Comparison of ENCODE assay signal across 23 cellular contexts in genomic region chr7:132416395-132416794, GRCh38.
A peak's percentile ranks its signal among the peaks of the same experiment; 100 is the strongest.
DNase-seq lines count a peak whose midpoint lies in the region; ATAC-seq and TF ChIP-seq lines count a peak whose summit lies in the region.
"Had no signal": no experiment of that assay in that cellular context is flagged by ENCODE, and none has a peak within 500 bp of the region (broad histone marks: within the 10 kb centered on the region; RNA-seq: fewer than 3 reads in every experiment).

No MANE protein-coding gene starts in this region.

- WGBS in heart left ventricle, 4 donors, result 71 to 89% (median 86%) methylated on average over 2 of the region's 2 CpGs
- WGBS in hepatocyte (ENCODE audit: low lambda C conversion rate, missing lambda C conversion rate), result 86% methylated on average over 2 of the region's 2 CpGs

- DNase-seq in cardiac muscle cell (ENCODE audit: low read depth in 1 of 2, low spot score in 1 of 2), result no peak
- DNase-seq in heart left ventricle, result no peak
- DNase-seq in hepatocyte (ENCODE audit: low spot score), result no peak
- peak; percentile 37 for DNase-seq in posterior vena cava (ENCODE audit: low spot score)
- DNase-seq in activated naive CD8-positive, alpha-beta T cell treated with anti-CD3 and anti-CD28 coated beads for 36 hours, result no peak
- DNase-seq in NCI-H1417 treated with DMSO at 0.1 percent for 48 hours (lab: John Stamatoyannopoulos, UW), result no peak
- DNase-seq in activated naive CD4-positive, alpha-beta T cell treated with Interleukin-2 at 50 U/mL for 16 hours, result no peak
- DNase-seq: AML-193; CD4-positive, alpha-beta T cell; CD8-positive, alpha-beta T cell; DMS 273 treated with DMSO at 0.1 percent for 48 hours; DMS153; DMS53; DMS79; DND-41; EL; GDM1 had no signal

- H3K27ac ChIP-seq in cardiac muscle cell (peak overlapping the region; percentile 14), heart left ventricle (no peak overlapping the region), hepatocyte (peak overlapping the region; percentile 65)
- H3K27ac ChIP-seq: 22Rv1; A549; BLaER1 treated with 17β-estradiol and CSF1 and Interleukin-3, amounts not matched to agents 10 nM and 100 nM; C4-2B had no signal

- H3K4me2 ChIP-seq in hepatocyte, result no peak overlapping the region
- H3K4me2 ChIP-seq: A549; BLaER1 treated with 17β-estradiol and CSF1 and Interleukin-3, amounts not matched to agents 10 nM and 100 nM had no signal

- no peak for TF ChIP-seq POLR2A in heart left ventricle (IDR thresholded peaks at IDR 0.05)

- H3K4me3 ChIP-seq in cardiac muscle cell (no peak overlapping the region), heart left ventricle (no peak overlapping the region), hepatocyte (no peak overlapping the region)
- H3K4me3 ChIP-seq: A549; BLaER1 treated with 17β-estradiol and CSF1 and Interleukin-3, amounts not matched to agents 10 nM and 100 nM; GM12878 had no signal

- H3K27me3 Mint-ChIP-seq in activated naive CD8-positive, alpha-beta T cell treated with anti-CD3 and anti-CD28 coated beads for 36 hours, result no peaks in the 10 kb centered on the region
- H3K27me3 Mint-ChIP-seq: B cell; CD4-positive, alpha-beta T cell had no signal

- H4K20me1 ChIP-seq in hepatocyte (ENCODE audit: insufficient read depth, poor library complexity, severe bottlenecking), result no peaks in the 10 kb centered on the region
- H4K20me1 ChIP-seq: BLaER1 treated with 17β-estradiol and CSF1 and Interleukin-3, amounts not matched to agents 10 nM and 100 nM had no signal

- H3K4me3 Mint-ChIP-seq in activated naive CD8-positive, alpha-beta T cell treated with anti-CD3 and anti-CD28 coated beads for 36 hours, result no peak overlapping the region
- H3K4me3 Mint-ChIP-seq: B cell; CD4-positive, alpha-beta T cell; CD8-positive, alpha-beta T cell had no signal

- peaks cover 6% of the 10 kb centered on the region for H3K9me3 Mint-ChIP-seq in activated naive CD8-positive, alpha-beta T cell treated with anti-CD3 and anti-CD28 coated beads for 36 hours

- no peaks in the 10 kb centered on the region for H3K9me2 ChIP-seq in hepatocyte (replicated peaks; ENCODE audit: insufficient read depth)

- no peaks in the 10 kb centered on the region for H3K27me3 ChIP-seq in cardiac muscle cell
- H3K27me3 ChIP-seq in heart left ventricle, result no peaks in the 10 kb centered on the region
- H3K27me3 ChIP-seq in hepatocyte, result no peaks in the 10 kb centered on the region
- H3K27me3 ChIP-seq: BLaER1 treated with 17β-estradiol and CSF1 and Interleukin-3, amounts not matched to agents 10 nM and 100 nM had no signal

- intact Hi-C loops in heart left ventricle (cut with DNase I), result no loop called here
- intact Hi-C loops in posterior vena cava (cut with DNase I), result no loop called here

- TF ChIP-seq CTCF in cardiac muscle cell (IDR thresholded peaks at IDR 0.05; ENCODE audit: low read depth, low read length), result no peak
- TF ChIP-seq CTCF in heart left ventricle (IDR thresholded peaks at IDR 0.05), result no peak
- no peak for TF ChIP-seq CTCF in hepatocyte (IDR thresholded peaks at IDR 0.05; ENCODE audit: poor library complexity)

- H3K79me2 ChIP-seq in hepatocyte, result no peaks in the 10 kb centered on the region

- H3K36me3 ChIP-seq in cardiac muscle cell (no peaks in the 10 kb centered on the region), heart left ventricle (no peaks in the 10 kb centered on the region), hepatocyte (replicated peaks; ENCODE audit: insufficient read depth, low read depth) (no peaks in the 10 kb centered on the region)
- H3K36me3 ChIP-seq: BLaER1 treated with 17β-estradiol and CSF1 and Interleukin-3, amounts not matched to agents 10 nM and 100 nM had no signal

- H3K9me3 ChIP-seq in cardiac muscle cell (ENCODE audit: low read depth) (no peaks in the 10 kb centered on the region), heart left ventricle (peaks cover 0 to 5% (median 0%) of the 10 kb centered on the region in 12 donors), hepatocyte (ENCODE audit: low read depth) (no peaks in the 10 kb centered on the region)
- H3K9me3 ChIP-seq: A549 had no signal

- H2AFZ ChIP-seq in hepatocyte, result no peak overlapping the region

- H3K27ac Mint-ChIP-seq in activated naive CD8-positive, alpha-beta T cell treated with anti-CD3 and anti-CD28 coated beads for 36 hours, result no peak overlapping the region
- H3K27ac Mint-ChIP-seq: B cell; CD4-positive, alpha-beta T cell; CD8-positive, alpha-beta T cell had no signal

- peaks cover 4% of the 10 kb centered on the region for H3K36me3 Mint-ChIP-seq in activated naive CD8-positive, alpha-beta T cell treated with anti-CD3 and anti-CD28 coated beads for 36 hours
- H3K36me3 Mint-ChIP-seq: CD8-positive, alpha-beta T cell had no signal

- no peaks in the 10 kb centered on the region for H3K4me1 Mint-ChIP-seq in activated naive CD8-positive, alpha-beta T cell treated with anti-CD3 and anti-CD28 coated beads for 36 hours
- H3K4me1 Mint-ChIP-seq: B cell had no signal

- ATAC-seq in heart left ventricle, result no peak
- ATAC-seq: A549; CD8-positive, alpha-beta T cell; GM12878 had no signal

- peaks cover 61% of the 10 kb centered on the region for H3K4me1 ChIP-seq in cardiac muscle cell (ENCODE audit: low read depth)
- peaks cover 0 to 35% (median 21%) of the 10 kb centered on the region in 12 donors for H3K4me1 ChIP-seq in heart left ventricle
- peaks cover 10% of the 10 kb centered on the region for H3K4me1 ChIP-seq in hepatocyte (ENCODE audit: insufficient read depth)
- H3K4me1 ChIP-seq: A549 had no signal

Comparison
In these comparisons a context has a peak if more than half of its experiments do, and no peak if none do; other contexts are left out.
1. H3K27ac ChIP-seq: peak in cardiac muscle cell (single experiment) and hepatocyte (single experiment); none in heart left ventricle (0 of 12).